10 cellular contexts compared by ENCODE assay signal in the genomic region with DNA sequence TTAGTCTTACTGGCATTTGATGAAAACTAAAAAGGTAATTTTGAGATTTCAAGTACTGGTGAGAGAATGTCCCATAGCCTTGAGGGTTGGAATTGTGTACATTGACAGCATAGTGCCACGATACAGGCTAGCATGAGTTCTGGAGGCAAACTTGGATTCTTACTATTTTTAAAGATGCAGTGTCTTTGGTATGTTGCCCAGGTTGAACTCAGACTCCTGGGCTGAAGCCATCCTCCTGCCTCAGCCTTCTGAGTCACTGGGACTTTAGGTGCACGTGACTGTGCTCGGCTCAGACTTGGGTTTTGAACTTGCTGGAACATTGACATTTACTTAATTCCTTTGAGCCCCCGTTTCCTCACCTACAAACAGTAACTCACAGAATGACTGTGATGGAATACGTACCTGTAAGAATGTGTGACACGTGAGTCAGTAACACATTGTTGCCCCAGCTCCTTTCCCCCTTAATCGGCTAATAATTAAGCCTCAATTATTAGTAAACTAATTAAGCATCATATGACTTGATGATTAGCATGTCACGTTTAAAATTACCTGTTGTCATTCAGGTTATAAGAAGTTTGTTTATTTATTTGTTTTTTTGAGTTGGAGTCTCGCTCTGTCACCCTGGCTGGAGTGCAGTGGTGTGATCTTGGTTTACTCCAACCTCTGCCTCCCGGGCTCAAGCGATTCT. TPM values are rescaled to one million over a fixed set of nuclear protein-coding genes. Genes with fewer than 3 reads are reported as not detected.
DNase-seq lines count a peak whose midpoint lies in the region; ATAC-seq and TF ChIP-seq lines count a peak whose summit lies in the region.
"Had no signal": no experiment of that assay in that cellular context is flagged by ENCODE, and none has a peak within 500 bp of the region (broad histone marks: within the 10 kb centered on the region; RNA-seq: fewer than 3 reads in every experiment).

No MANE protein-coding gene starts in this region.

- peak overlapping the region; percentile 63; the same call in 1 of the 2 replicates for H3K4me2 ChIP-seq in GM23338

- WGBS in gastroesophageal sphincter (ENCODE audit: low coverage in 1 of 2), 2 donors = 44 to 64% methylated on average over 10 to 11 of the region's 11 CpGs

- no peak overlapping the region for H3K4me3 Mint-ChIP-seq in GM23338
- no peak overlapping the region for H3K4me3 Mint-ChIP-seq in activated CD8-positive, alpha-beta T cell treated with anti-CD3 and anti-CD28 coated beads, Interleukin-2, amount 10 ng/mL, durations not matched to agents 7 days and 5 days
- H3K4me3 Mint-ChIP-seq: nephron progenitor cell had no signal

- peaks cover 97% of the 10 kb centered on the region for H4K20me1 ChIP-seq in GM23338 (replicated peaks; ENCODE audit: insufficient read depth)

- H3K27me3 Mint-ChIP-seq in GM23338 (ENCODE audit: insufficient read depth, low read depth, poor library complexity) = peaks cover 12% of the 10 kb centered on the region
- H3K27me3 Mint-ChIP-seq in activated CD8-positive, alpha-beta T cell treated with anti-CD3 and anti-CD28 coated beads, Interleukin-2, amount 10 ng/mL, durations not matched to agents 7 days and 5 days (ENCODE audit: low read depth) = no peaks in the 10 kb centered on the region

- peaks cover 70% of the 10 kb centered on the region for H3K4me1 Mint-ChIP-seq in GM23338
- H3K4me1 Mint-ChIP-seq in activated CD8-positive, alpha-beta T cell treated with anti-CD3 and anti-CD28 coated beads, Interleukin-2, amount 10 ng/mL, durations not matched to agents 7 days and 5 days (ENCODE audit: low read depth) = peaks cover 51% of the 10 kb centered on the region

- no peak for TF ChIP-seq CTCF in GM23338 (conservative IDR thresholded peaks at IDR 0.05; ENCODE audit: low read depth in 2 of 2)
- no peak for TF ChIP-seq CTCF in gastroesophageal sphincter (IDR thresholded peaks at IDR 0.05)

- no peaks in the 10 kb centered on the region for H3K9me2 ChIP-seq in GM23338 (ENCODE audit: insufficient read depth)

- no peaks in the 10 kb centered on the region for H3K27me3 ChIP-seq in GM23338 (ENCODE audit: insufficient read depth)
- H3K27me3 ChIP-seq in gastroesophageal sphincter = no peaks in the 10 kb centered on the region
- H3K27me3 ChIP-seq: SJSA1 had no signal

- POLR2A ChIA-PET in activated CD8-positive, alpha-beta T cell treated with anti-CD3 and anti-CD28 coated beads, Interleukin-2, amount 10 ng/mL, durations not matched to agents 7 days and 5 days (lab: Charles Lee) = interaction anchor here (0.8 to 1.4 kb wide), 2 partner anchors 9 to 206 kb away, joined by 3 read pairs; no protein-coding TSS in a partner anchor

- peaks cover 95% of the 10 kb centered on the region for H3K4me1 ChIP-seq in GM23338 (ENCODE audit: insufficient read depth)
- H3K4me1 ChIP-seq in gastroesophageal sphincter = peaks cover 0 to 94% (median 23%) of the 10 kb centered on the region in 3 donors
- H3K4me1 ChIP-seq: SJSA1 had no signal

- no peak for TF ChIP-seq POLR2A in gastroesophageal sphincter (IDR thresholded peaks at IDR 0.05)

- CTCF ChIA-PET in activated CD8-positive, alpha-beta T cell treated with anti-CD3 and anti-CD28 coated beads, Interleukin-2, amount 10 ng/mL, durations not matched to agents 7 days and 5 days (lab: Charles Lee) = no interaction called here

- H3K36me3 ChIP-seq in GM23338 (ENCODE audit: insufficient read depth) (no peaks in the 10 kb centered on the region), gastroesophageal sphincter (no peaks in the 10 kb centered on the region)

- DNase-seq in GM23338 (ENCODE audit: low spot score) = no peak
- no peak for DNase-seq in activated CD8-positive, alpha-beta T cell treated with anti-CD3 and anti-CD28 coated beads, Interleukin-2, amount 10 ng/mL, durations not matched to agents 7 days and 5 days
- DNase-seq in stimulated activated CD4-positive, alpha-beta T cell treated with anti-CD3 and anti-CD28 coated beads, Interleukin-2, amount 100 ng/mL, for 4 hours (ENCODE audit: low read depth) = peak; percentile 23
- no peak for DNase-seq in T1000 (lab: John Stamatoyannopoulos, UW)
- DNase-seq in NCI-H2171 treated with DMSO at 0.1 percent for 48 hours (lab: John Stamatoyannopoulos, UW) = no peak
- DNase-seq: nephron progenitor cell had no signal

- peak overlapping the region; percentile 53; the same call in 1 of the 2 replicates for H3K27ac ChIP-seq in GM23338 (ENCODE audit: low read depth)
- H3K27ac ChIP-seq in gastroesophageal sphincter = peak overlapping the region; percentile 44 to 71 (median 60)
- H3K27ac ChIP-seq: SJSA1 had no signal

- H2AFZ ChIP-seq in GM23338 = no peak overlapping the region

- H3K36me3 Mint-ChIP-seq in GM23338 (ENCODE audit: low read depth) = peaks cover 24% of the 10 kb centered on the region; the same call in 2 of the 3 replicates
- H3K36me3 Mint-ChIP-seq in activated CD8-positive, alpha-beta T cell treated with anti-CD3 and anti-CD28 coated beads, Interleukin-2, amount 10 ng/mL, durations not matched to agents 7 days and 5 days (ENCODE audit: low read depth) = peaks cover 15% of the 10 kb centered on the region

- H3K4me3 ChIP-seq in GM23338 = 0 out of 2 replicates have a peak overlapping the region, but pooled peaks have one; percentile 34
- H3K4me3 ChIP-seq in gastroesophageal sphincter = peak overlapping the region; percentile 25 to 31
- H3K4me3 ChIP-seq: SJSA1 had no signal

- ATAC-seq in GM23338 = no peak
- ATAC-seq in activated CD8-positive, alpha-beta T cell treated with anti-CD3 and anti-CD28 coated beads, Interleukin-2, amount 10 ng/mL, durations not matched to agents 7 days and 5 days = peak; percentile 21
- peak; percentile 94 for ATAC-seq in gastroesophageal sphincter
- ATAC-seq in HG03565 (IDR thresholded peaks at IDR 0.05; ENCODE audit: unreplicated experiment) = no peak
- ATAC-seq in GM19467 (IDR thresholded peaks at IDR 0.05; ENCODE audit: unreplicated experiment) = no peak

- TF ChIP-seq EP300 in gastroesophageal sphincter (IDR thresholded peaks at IDR 0.05) = no peak

- no peaks in the 10 kb centered on the region for H3K9me3 Mint-ChIP-seq in GM23338
- H3K9me3 Mint-ChIP-seq in activated CD8-positive, alpha-beta T cell treated with anti-CD3 and anti-CD28 coated beads, Interleukin-2, amount 10 ng/mL, durations not matched to agents 7 days and 5 days (ENCODE audit: insufficient read depth) = no peaks in the 10 kb centered on the region

- no peak overlapping the region; the same call in 1 of the 2 replicates for H3K27ac Mint-ChIP-seq in GM23338
- H3K27ac Mint-ChIP-seq in activated CD8-positive, alpha-beta T cell treated with anti-CD3 and anti-CD28 coated beads, Interleukin-2, amount 10 ng/mL, durations not matched to agents 7 days and 5 days = no peak overlapping the region
- H3K27ac Mint-ChIP-seq: nephron progenitor cell had no signal

- H3K9me3 ChIP-seq in gastroesophageal sphincter = no peaks in the 10 kb centered on the region
- H3K9me3 ChIP-seq: SJSA1 had no signal

- peaks cover 100% of the 10 kb centered on the region for H3K79me2 ChIP-seq in GM23338 (replicated peaks; ENCODE audit: insufficient read depth)

- 0 out of 2 replicates have a peak, but pooled peaks cover 5% of the 10 kb centered on the region for H3F3A ChIP-seq in GM23338 (replicated peaks; ENCODE audit: low read depth)

TF ChIP-seq in GM23338, 12 proteins besides CTCF, POLR2A, EP300 and RAD21:
- TF ChIP-seq POLR2AphosphoS5 (IDR thresholded peaks at IDR 0.05; ENCODE audit: low read depth) (no peak), JUNB (IDR thresholded peaks at IDR 0.05; ENCODE audit: unreplicated experiment) (no peak), ZNF331 (CRISPR knock-in tag; IDR thresholded peaks at IDR 0.05; ENCODE audit: low read depth) (no peak), EZH2 (IDR thresholded peaks at IDR 0.05; ENCODE audit: low read depth, unreplicated experiment) (no peak)
- TF ChIP-seq, protein P1, sequence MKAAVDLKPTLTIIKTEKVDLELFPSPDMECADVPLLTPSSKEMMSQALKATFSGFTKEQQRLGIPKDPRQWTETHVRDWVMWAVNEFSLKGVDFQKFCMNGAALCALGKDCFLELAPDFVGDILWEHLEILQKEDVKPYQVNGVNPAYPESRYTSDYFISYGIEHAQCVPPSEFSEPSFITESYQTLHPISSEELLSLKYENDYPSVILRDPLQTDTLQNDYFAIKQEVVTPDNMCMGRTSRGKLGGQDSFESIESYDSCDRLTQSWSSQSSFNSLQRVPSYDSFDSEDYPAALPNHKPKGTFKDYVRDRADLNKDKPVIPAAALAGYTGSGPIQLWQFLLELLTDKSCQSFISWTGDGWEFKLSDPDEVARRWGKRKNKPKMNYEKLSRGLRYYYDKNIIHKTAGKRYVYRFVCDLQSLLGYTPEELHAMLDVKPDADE (IDR thresholded peaks at IDR 0.05) = no peak

RNA-seq across cellular contexts. Expression of gene DNAJB6, which starts 10.6 kb away (rescaled TPM):
- 308 and 325 TPM in 2 replicates for total RNA-seq in GM23338 (2014; rRNA removed; shearing (Covaris generic))
- 305 and 322 TPM in 2 replicates for polyA plus RNA-seq in GM23338 (2016; fragmentation: Nextera tagmentation; extraction: Ambion mirVana)
- total RNA-seq in activated CD8-positive, alpha-beta T cell treated with anti-CD3 and anti-CD28 coated beads, Interleukin-2, amount 10 ng/mL, durations not matched to agents 7 days and 5 days = 10 to 100 TPM; 69.3 to 74.9 TPM
- 100 to 1,000 TPM; 117 to 195 (median 148) TPM for total RNA-seq in gastroesophageal sphincter

Comparison
In these comparisons a context has a peak if more than half of its experiments do, and no peak if none do; other contexts are left out.
1. ATAC-seq: peak in activated CD8-positive, alpha-beta T cell treated with anti-CD3 and anti-CD28 coated beads, Interleukin-2, amount 10 ng/mL, durations not matched to agents 7 days and 5 days (single experiment) and gastroesophageal sphincter (single experiment); none in GM23338 (single experiment), HG03565 (single experiment) and GM19467 (single experiment).